In the genomic region with DNA sequence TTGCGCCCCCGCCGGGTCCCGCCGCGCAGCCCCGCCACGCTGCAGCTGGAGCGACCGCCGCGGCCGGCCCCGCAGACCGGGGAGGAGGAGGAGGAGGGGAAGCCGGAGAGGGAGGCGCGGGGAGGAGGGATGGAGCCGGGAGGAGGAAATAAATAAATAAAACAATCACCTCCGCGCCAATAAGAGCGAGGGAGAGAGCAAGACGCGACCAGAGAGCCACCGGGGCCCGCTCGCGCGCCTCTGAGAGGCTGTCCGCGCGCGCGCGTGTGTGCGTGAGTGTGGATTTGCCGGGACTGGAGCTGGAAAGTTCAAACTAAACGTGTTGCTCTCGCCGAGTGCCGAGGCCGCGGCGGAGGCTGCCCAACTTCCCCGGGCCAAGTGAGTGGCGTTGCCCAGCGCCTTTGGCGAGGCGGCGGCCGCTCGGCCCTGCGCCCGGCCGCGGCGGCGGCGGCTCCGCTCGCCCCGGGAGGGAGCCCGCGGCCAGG, we compare ENCODE assay signal across 1 cellular context.
TF ChIP-seq lines count a peak whose summit lies in the region.

No MANE protein-coding gene starts in this region.

TF ChIP-seq in IMR-90, 13 proteins besides CTCF, POLR2A, EP300 and RAD21:
- TF ChIP-seq SMC3 (IDR thresholded peaks at IDR 0.05; ENCODE audit: low read depth, low read length) (no peak), MAFK (IDR thresholded peaks at IDR 0.05; ENCODE audit: low read depth, low read length) (no peak), CEBPB (IDR thresholded peaks at IDR 0.05; ENCODE audit: low read depth, low read length) (no peak), BHLHE40 (IDR thresholded peaks at IDR 0.05; ENCODE audit: low read depth, low read length) (no peak), RFX5 (IDR thresholded peaks at IDR 0.05; ENCODE audit: low read depth, low read length) (no peak)
- TF ChIP-seq, protein P1, sequence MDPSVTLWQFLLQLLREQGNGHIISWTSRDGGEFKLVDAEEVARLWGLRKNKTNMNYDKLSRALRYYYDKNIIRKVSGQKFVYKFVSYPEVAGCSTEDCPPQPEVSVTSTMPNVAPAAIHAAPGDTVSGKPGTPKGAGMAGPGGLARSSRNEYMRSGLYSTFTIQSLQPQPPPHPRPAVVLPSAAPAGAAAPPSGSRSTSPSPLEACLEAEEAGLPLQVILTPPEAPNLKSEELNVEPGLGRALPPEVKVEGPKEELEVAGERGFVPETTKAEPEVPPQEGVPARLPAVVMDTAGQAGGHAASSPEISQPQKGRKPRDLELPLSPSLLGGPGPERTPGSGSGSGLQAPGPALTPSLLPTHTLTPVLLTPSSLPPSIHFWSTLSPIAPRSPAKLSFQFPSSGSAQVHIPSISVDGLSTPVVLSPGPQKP (IDR thresholded peaks at IDR 0.05; ENCODE audit: borderline replicate concordance, low read depth, low read length) = no peak
- TF ChIP-seq, protein P2, sequence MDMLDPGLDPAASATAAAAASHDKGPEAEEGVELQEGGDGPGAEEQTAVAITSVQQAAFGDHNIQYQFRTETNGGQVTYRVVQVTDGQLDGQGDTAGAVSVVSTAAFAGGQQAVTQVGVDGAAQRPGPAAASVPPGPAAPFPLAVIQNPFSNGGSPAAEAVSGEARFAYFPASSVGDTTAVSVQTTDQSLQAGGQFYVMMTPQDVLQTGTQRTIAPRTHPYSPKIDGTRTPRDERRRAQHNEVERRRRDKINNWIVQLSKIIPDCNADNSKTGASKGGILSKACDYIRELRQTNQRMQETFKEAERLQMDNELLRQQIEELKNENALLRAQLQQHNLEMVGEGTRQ (IDR thresholded peaks at IDR 0.05; ENCODE audit: low read depth, low read length) = no peak
